23 cellular contexts compared by ENCODE assay signal in genomic region chr17:46766493-46767491, GRCh38. TPM values are rescaled to one million over a fixed set of nuclear protein-coding genes. Genes with fewer than 3 reads are reported as not detected.
DNase-seq lines count a peak whose midpoint lies in the region; ATAC-seq and TF ChIP-seq lines count a peak whose summit lies in the region.
"Had no signal": no experiment of that assay in that cellular context is flagged by ENCODE, and none has a peak within 500 bp of the region (broad histone marks: within the 10 kb centered on the region; RNA-seq: fewer than 3 reads in every experiment).

No MANE protein-coding gene starts in this region.

- CTCF ChIA-PET in SK-N-SH (lab: Yijun Ruan, JAX), result interaction anchor here (1.0 to 2.3 kb wide), 9 partner anchors 10 to 76 kb away, joined by 3 to 8 read pairs (median 3); no protein-coding TSS in a partner anchor

- H3K23ac ChIP-seq in mesenchymal stem cell (ENCODE audit: low read length in 2 of 2), result no peak overlapping the region

- DNase-seq in SK-N-SH, result peak; percentile 49
- DNase-seq in mesenchymal stem cell, result no peak
- peak; percentile 19 for DNase-seq in stimulated activated CD8-positive, alpha-beta memory T cell treated with anti-CD3 and anti-CD28 coated beads, Interleukin-4, amount 100 ng/mL, for 48 hours
- DNase-seq in T-helper 2 cell, result no peak
- DNase-seq in Kasumi-1 (lab: John Stamatoyannopoulos, UW), result no peak
- DNase-seq: 8988T; activated CD4-positive, alpha-beta T cell treated with anti-CD3 and anti-CD28 coated beads, Interleukin-2, amount 10 ng/mL, durations not matched to agents 7 days and 5 days; activated effector memory CD4-positive, alpha-beta T cell treated with Interleukin-2 at 50 U/mL for 16 hours; activated naive CD8-positive, alpha-beta T cell treated with anti-CD3 and anti-CD28 coated beads, Interleukin-2, amount 10 ng/mL, durations not matched to agents 7 days and 5 days; CD4-positive, alpha-beta T cell; glutamatergic neuron; naive thymus-derived CD4-positive, alpha-beta T cell; NCI-H1092 treated with DMSO at 0.1 percent for 48 hours; NCI-H187 treated with DMSO at 0.1 percent for 48 hours; NCI-H526 treated with DMSO at 0.1 percent for 48 hours; sigmoid colon; T-helper 9 cell; trophoblast cell; WERI-Rb-1 had no signal

- H3K9me2 ChIP-seq in SK-N-SH (no peaks in the 10 kb centered on the region), OCI-LY1 (ENCODE audit: low read depth, low read length) (no peaks in the 10 kb centered on the region)

- no peak for TF ChIP-seq RAD21 in SK-N-SH (IDR thresholded peaks at IDR 0.05; ENCODE audit: low read length)

- H3K9me3 ChIP-seq in SK-N-SH (no peaks in the 10 kb centered on the region), OCI-LY1 (ENCODE audit: low read length) (no peaks in the 10 kb centered on the region), mesenchymal stem cell (ENCODE audit: control insufficient read depth, low read length) (no peaks in the 10 kb centered on the region)
- H3K9me3 ChIP-seq: sigmoid colon had no signal

- no peak overlapping the region for H3K18ac ChIP-seq in mesenchymal stem cell (ENCODE audit: low read depth in 1 of 2, low read length in 2 of 2)

- no peak overlapping the region for H3K14ac ChIP-seq in mesenchymal stem cell (ENCODE audit: low read length in 2 of 2)

- H2AFZ ChIP-seq in SK-N-SH (ENCODE audit: low read depth) (no peak overlapping the region), OCI-LY1 (ENCODE audit: low read length) (no peak overlapping the region), mesenchymal stem cell (ENCODE audit: low read depth, low read length) (no peak overlapping the region)

- H3K4me3 ChIP-seq in SK-N-SH (ENCODE audit: low read depth in 2 of 2, low read length in 1 of 2), result no peak overlapping the region
- peak overlapping the region; percentile 13 for H3K4me3 ChIP-seq in OCI-LY1 (ENCODE audit: low read depth, low read length, poor library complexity, severe bottlenecking)
- no peak overlapping the region for H3K4me3 ChIP-seq in mesenchymal stem cell (ENCODE audit: insufficient read depth in 1 of 2, low read depth in 1 of 2, low read length in 2 of 2)
- H3K4me3 ChIP-seq: dorsolateral prefrontal cortex, sigmoid colon had no signal

- H3K79me2 ChIP-seq in SK-N-SH (ENCODE audit: insufficient read depth) (no peaks in the 10 kb centered on the region), OCI-LY1 (ENCODE audit: insufficient read depth, low read length) (no peaks in the 10 kb centered on the region)

- no peak overlapping the region for H2BK15ac ChIP-seq in mesenchymal stem cell (ENCODE audit: low read depth, poor library complexity, severe bottlenecking)

- 96% methylated on average over 20 of the region's 21 CpGs for WGBS in SK-N-SH (ENCODE audit: low lambda C conversion rate)
- WGBS in mesenchymal stem cell, result 93% methylated on average over 20 of the region's 21 CpGs

- H4K91ac ChIP-seq in mesenchymal stem cell (ENCODE audit: low read length), result peak overlapping the region; percentile 8

- no peak overlapping the region for H3K4ac ChIP-seq in mesenchymal stem cell (ENCODE audit: low read depth in 1 of 2, low read length in 2 of 2)

- H3K4me2 ChIP-seq in SK-N-SH (no peak overlapping the region), OCI-LY1 (ENCODE audit: low read length) (peak overlapping the region; percentile 25; the same call in 1 of the 2 replicates), mesenchymal stem cell (ENCODE audit: low read length, poor library complexity, severe bottlenecking) (no peak overlapping the region)

- ATAC-seq in SK-N-SH treated with all-trans-retinoic acid at 6 μM for 48 hours, result no peak
- no peak for ATAC-seq in GM21367 (IDR thresholded peaks at IDR 0.05; ENCODE audit: unreplicated experiment)
- ATAC-seq: naive thymus-derived CD4-positive, alpha-beta T cell had no signal

- H3K9ac ChIP-seq in SK-N-SH (no peak overlapping the region), OCI-LY1 (ENCODE audit: low read length) (no peak overlapping the region; the same call in 1 of the 2 replicates), mesenchymal stem cell (ENCODE audit: low read length) (no peak overlapping the region)

- H3K79me1 ChIP-seq in mesenchymal stem cell (replicated peaks; ENCODE audit: low read length, poor library complexity, severe bottlenecking), result peaks cover 7% of the 10 kb centered on the region

- POLR2A ChIA-PET in SK-N-SH (lab: Yijun Ruan, JAX), result no interaction called here

- H3K36me3 ChIP-seq in SK-N-SH (replicated peaks in 1 of 2; ENCODE audit: control insufficient read depth in 1 of 2, insufficient read depth in 2 of 2, low read length in 1 of 2) (no peaks in the 10 kb centered on the region), OCI-LY1 (ENCODE audit: insufficient read depth, low read length) (peaks cover 31% of the 10 kb centered on the region; the same call in 1 of the 2 replicates), mesenchymal stem cell (ENCODE audit: control insufficient read depth in 1 of 2, insufficient read depth in 2 of 2, low read depth in 1 of 2, low read length in 2 of 2) (peaks cover 0 to 11% of the 10 kb centered on the region in 2 experiments)
- H3K36me3 ChIP-seq: sigmoid colon had no signal

- H4K20me1 ChIP-seq in SK-N-SH (ENCODE audit: insufficient read depth), result no peaks in the 10 kb centered on the region
- no peaks in the 10 kb centered on the region for H4K20me1 ChIP-seq in OCI-LY1 (ENCODE audit: insufficient read depth, low read length)

- H2AK5ac ChIP-seq in mesenchymal stem cell (ENCODE audit: low read length, severe bottlenecking), result no peak overlapping the region

- peaks cover 24 to 30% of the 10 kb centered on the region in 2 experiments; a peak in 3 of 4 replicates for H3K4me1 ChIP-seq in SK-N-SH (ENCODE audit: control insufficient read depth in 1 of 2, insufficient read depth in 2 of 2, low read depth in 1 of 2, low read length in 1 of 2)
- H3K4me1 ChIP-seq in OCI-LY1 (ENCODE audit: insufficient read depth, low read length, severe bottlenecking), result peaks cover 41% of the 10 kb centered on the region
- peaks cover 28% of the 10 kb centered on the region for H3K4me1 ChIP-seq in mesenchymal stem cell (ENCODE audit: control insufficient read depth, insufficient read depth, low read depth, low read length)

- no peaks in the 10 kb centered on the region for H3K27me3 ChIP-seq in SK-N-SH (ENCODE audit: insufficient read depth)
- H3K27me3 ChIP-seq in OCI-LY1 (ENCODE audit: insufficient read depth, low read length), result no peaks in the 10 kb centered on the region
- peaks cover 0 to 6% of the 10 kb centered on the region in 2 experiments for H3K27me3 ChIP-seq in mesenchymal stem cell (ENCODE audit: control insufficient read depth in 1 of 2, insufficient read depth in 1 of 2, low read length in 2 of 2)
- H3K27me3 ChIP-seq: dorsolateral prefrontal cortex, sigmoid colon had no signal

- no peak for TF ChIP-seq CTCF in SK-N-SH (IDR thresholded peaks at IDR 0.05)
- no peak for TF ChIP-seq CTCF in OCI-LY1 (IDR thresholded peaks at IDR 0.05; ENCODE audit: low read length)

- H3F3A ChIP-seq in SK-N-SH (replicated peaks; ENCODE audit: insufficient read depth) (peaks cover 20% of the 10 kb centered on the region), OCI-LY1 (ENCODE audit: insufficient read depth, low read length) (no peaks in the 10 kb centered on the region)

- H2BK12ac ChIP-seq in mesenchymal stem cell (ENCODE audit: low read length in 2 of 2), result no peak overlapping the region

- no peak overlapping the region for H2BK5ac ChIP-seq in mesenchymal stem cell (ENCODE audit: low read depth, low read length, poor library complexity, severe bottlenecking)

- no peak overlapping the region for H3K27ac ChIP-seq in SK-N-SH (ENCODE audit: low read depth in 2 of 2, low read length in 1 of 2)
- peak overlapping the region; percentile 36 for H3K27ac ChIP-seq in OCI-LY1 (ENCODE audit: low read depth, low read length, poor library complexity, severe bottlenecking)
- no peak overlapping the region for H3K27ac ChIP-seq in mesenchymal stem cell (ENCODE audit: low read length, poor library complexity, severe bottlenecking)
- H3K27ac ChIP-seq: sigmoid colon, WERI-Rb-1 had no signal

- H4K8ac ChIP-seq in mesenchymal stem cell (ENCODE audit: low read length), result no peak overlapping the region

- H2BK120ac ChIP-seq in mesenchymal stem cell (ENCODE audit: low read depth, low read length), result no peak overlapping the region

- no peak for TF ChIP-seq EP300 in SK-N-SH (IDR thresholded peaks at IDR 0.05; ENCODE audit: borderline replicate concordance in 1 of 2, low read depth in 1 of 2, low read length in 1 of 2)

TF ChIP-seq in SK-N-SH, 30 proteins besides CTCF, POLR2A, EP300 and RAD21 (continues in another document):
- TF ChIP-seq IRF3 (IDR thresholded peaks at IDR 0.05; ENCODE audit: low read depth, low read length), result no peak

TF ChIP-seq in SK-N-SH treated with all-trans-retinoic acid at 6 μM for 48 hours, 23 proteins besides CTCF, POLR2A, EP300 and RAD21 (continues in another document):
- TF ChIP-seq POU6F1 (CRISPR knock-in tag; IDR thresholded peaks at IDR 0.05; ENCODE audit: borderline replicate concordance, low read depth) (no peak), PPARA (CRISPR knock-in tag; IDR thresholded peaks at IDR 0.05; ENCODE audit: borderline replicate concordance) (no peak), CREB5 (CRISPR knock-in tag; IDR thresholded peaks at IDR 0.05; ENCODE audit: low read depth) (no peak)

RNA-seq across cellular contexts. Expression of gene WNT3, which starts 51.7 kb away (rescaled TPM):
- 5.3 and 7.6 TPM in 2 replicates for polyA plus RNA-seq in SK-N-SH (2012; rRNA removed)
- polyA plus RNA-seq in SK-N-SH (2012; cell fraction: cytosol; rRNA removed), result 3.7 and 4.9 TPM in 2 replicates
- polyA plus RNA-seq in SK-N-SH (2012; cell fraction: nucleus; rRNA removed), result 13.4 and 18.7 TPM in 2 replicates
- polyA plus RNA-seq in mesenchymal stem cell (2013, experiment 1 of 2), result 1.1 TPM
- polyA plus RNA-seq in mesenchymal stem cell (2013, experiment 2 of 2), result 1.1 TPM

Comparison
In these comparisons a context has a peak if more than half of its experiments do, and no peak if none do; other contexts are left out.
1. DNase-seq: peak in SK-N-SH (single experiment) and stimulated activated CD8-positive, alpha-beta memory T cell treated with anti-CD3 and anti-CD28 coated beads, Interleukin-4, amount 100 ng/mL, for 48 hours (single experiment); none in mesenchymal stem cell (single experiment), T-helper 2 cell (0 of 5) and Kasumi-1 (0 of 2).